In the genomic region with DNA sequence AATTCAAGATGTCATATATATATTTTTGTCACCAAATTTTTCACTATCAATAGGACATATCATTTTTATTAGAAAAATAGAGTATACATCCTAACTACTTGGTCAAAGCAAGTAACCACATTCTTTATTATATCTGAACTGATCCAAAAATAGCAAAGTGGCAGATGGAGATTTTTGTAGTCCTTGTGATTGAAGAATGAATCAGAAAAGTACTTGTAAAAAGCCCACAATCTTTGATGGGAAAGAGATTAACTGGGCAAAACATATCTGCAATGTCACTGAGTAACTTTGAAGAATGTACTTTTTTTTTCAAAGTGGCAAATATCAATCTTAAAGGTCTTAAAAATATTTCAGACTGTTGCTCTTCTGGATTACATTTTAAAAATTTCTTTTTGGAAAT, we compare ENCODE assay signal across 16 cellular contexts.
DNase-seq lines count a peak whose midpoint lies in the region; ATAC-seq and TF ChIP-seq lines count a peak whose summit lies in the region.
"Had no signal": no experiment of that assay in that cellular context is flagged by ENCODE, and none has a peak within 500 bp of the region (broad histone marks: within the 10 kb centered on the region; RNA-seq: fewer than 3 reads in every experiment).

No MANE protein-coding gene starts in this region.

- DNase-seq in DMS 273 (lab: John Stamatoyannopoulos, UW; ENCODE audit: unreplicated experiment) (peak; percentile 23), HFFc6 (peak; percentile 36), mesenchymal stem cell (peak; percentile 21), BE2C (no peak), middle frontal gyrus (ENCODE audit: extremely low spot score, low spot score) (no peak), HK-2 (ENCODE audit: unreplicated experiment) (no peak)
- DNase-seq: Caco-2; CD8-positive, alpha-beta memory T cell; GDM1; HCEC 1CT; IMR-90; Kasumi-1; KBM-7 had no signal

- no peaks in the 10 kb centered on the region for H3K36me3 Mint-ChIP-seq in HFFc6 (ENCODE audit: low read depth)
- H3K36me3 Mint-ChIP-seq: CD14-positive monocyte; CD8-positive, alpha-beta memory T cell had no signal

- no peak for TF ChIP-seq CTCF in HFFc6 (IDR thresholded peaks at IDR 0.05)
- no peak for TF ChIP-seq CTCF in BE2C (IDR thresholded peaks at IDR 0.05; ENCODE audit: low read depth, low read length)

- H3K4me3 Mint-ChIP-seq in HFFc6: no peak overlapping the region
- H3K4me3 Mint-ChIP-seq: B cell; CD14-positive monocyte; CD8-positive, alpha-beta memory T cell had no signal

- H2AK5ac ChIP-seq in mesenchymal stem cell (ENCODE audit: low read length, severe bottlenecking): no peak overlapping the region

- H3K27ac Mint-ChIP-seq in HFFc6: no peak overlapping the region
- H3K27ac Mint-ChIP-seq: B cell; CD14-positive monocyte; CD8-positive, alpha-beta memory T cell had no signal

- no peak overlapping the region for H2BK120ac ChIP-seq in mesenchymal stem cell (ENCODE audit: low read depth, low read length)

- H3K9ac ChIP-seq in mesenchymal stem cell (ENCODE audit: low read length): no peak overlapping the region

- H3K4me1 ChIP-seq in mesenchymal stem cell (ENCODE audit: control insufficient read depth, insufficient read depth, low read depth, low read length): no peaks in the 10 kb centered on the region
- no peaks in the 10 kb centered on the region for H3K4me1 ChIP-seq in BE2C
- H3K4me1 ChIP-seq: Caco-2 had no signal

- H4K91ac ChIP-seq in mesenchymal stem cell (ENCODE audit: low read length): no peak overlapping the region

- H3K79me1 ChIP-seq in mesenchymal stem cell (replicated peaks; ENCODE audit: low read length, poor library complexity, severe bottlenecking): no peaks in the 10 kb centered on the region

- no peak overlapping the region for H2AFZ ChIP-seq in mesenchymal stem cell (ENCODE audit: low read depth, low read length)

- no peak overlapping the region for H4K8ac ChIP-seq in mesenchymal stem cell (ENCODE audit: low read length)

- no peak overlapping the region for H3K18ac ChIP-seq in mesenchymal stem cell (ENCODE audit: low read depth in 1 of 2, low read length in 2 of 2)

- H2BK12ac ChIP-seq in mesenchymal stem cell (ENCODE audit: low read length in 2 of 2): no peak overlapping the region

- no peak overlapping the region for H3K23ac ChIP-seq in mesenchymal stem cell (ENCODE audit: low read length in 2 of 2)

- no peaks in the 10 kb centered on the region for H3K9me3 Mint-ChIP-seq in HFFc6

- H3K27ac ChIP-seq in mesenchymal stem cell (ENCODE audit: low read length, poor library complexity, severe bottlenecking): no peak overlapping the region

- no peak overlapping the region for H2BK15ac ChIP-seq in mesenchymal stem cell (ENCODE audit: low read depth, poor library complexity, severe bottlenecking)

- H3K14ac ChIP-seq in mesenchymal stem cell (ENCODE audit: low read length in 2 of 2): no peak overlapping the region

- H3K9me3 ChIP-seq in mesenchymal stem cell (ENCODE audit: control insufficient read depth, low read length): no peaks in the 10 kb centered on the region
- H3K9me3 ChIP-seq in BE2C: no peaks in the 10 kb centered on the region
- H3K9me3 ChIP-seq: Caco-2 had no signal

- H3K4ac ChIP-seq in mesenchymal stem cell (ENCODE audit: low read depth in 1 of 2, low read length in 2 of 2): no peak overlapping the region

- H3K4me3 ChIP-seq in mesenchymal stem cell (ENCODE audit: insufficient read depth in 1 of 2, low read depth in 1 of 2, low read length in 2 of 2) (no peak overlapping the region), BE2C (ENCODE audit: low read depth, low read length) (no peak overlapping the region)

- H3K36me3 ChIP-seq in mesenchymal stem cell (ENCODE audit: control insufficient read depth in 1 of 2, insufficient read depth in 2 of 2, low read depth in 1 of 2, low read length in 2 of 2) (no peaks in the 10 kb centered on the region), BE2C (no peaks in the 10 kb centered on the region)

- H3K4me1 Mint-ChIP-seq in HFFc6 (ENCODE audit: low read depth): peaks cover 23% of the 10 kb centered on the region
- H3K4me1 Mint-ChIP-seq: B cell; CD14-positive monocyte; CD8-positive, alpha-beta memory T cell had no signal

- H3K27me3 Mint-ChIP-seq in HFFc6 (ENCODE audit: insufficient read depth): no peaks in the 10 kb centered on the region
- H3K27me3 Mint-ChIP-seq: B cell; CD8-positive, alpha-beta memory T cell had no signal

- H3K4me2 ChIP-seq in mesenchymal stem cell (ENCODE audit: low read length, poor library complexity, severe bottlenecking): no peak overlapping the region

- no peak for ATAC-seq in GM19395 (IDR thresholded peaks at IDR 0.05; ENCODE audit: unreplicated experiment)

- H3K27me3 ChIP-seq in mesenchymal stem cell (ENCODE audit: control insufficient read depth in 1 of 2, insufficient read depth in 1 of 2, low read length in 2 of 2) (no peaks in the 10 kb centered on the region), BE2C (no peaks in the 10 kb centered on the region)

- H2BK5ac ChIP-seq in mesenchymal stem cell (ENCODE audit: low read depth, low read length, poor library complexity, severe bottlenecking): no peak overlapping the region

Comparison
In these comparisons a context has a peak if more than half of its experiments do, and no peak if none do; other contexts are left out.
1. DNase-seq: peak in DMS 273 (single experiment), HFFc6 (single experiment) and mesenchymal stem cell (single experiment); none in BE2C (single experiment), middle frontal gyrus (single experiment) and HK-2 (single experiment).